8 cellular contexts compared by ENCODE assay signal in genomic region chr13:39038569-39038898, GRCh38. TPM values are rescaled to one million over a fixed set of nuclear protein-coding genes. Genes with fewer than 3 reads are reported as not detected.
DNase-seq lines count a peak whose midpoint lies in the region; ATAC-seq and TF ChIP-seq lines count a peak whose summit lies in the region.

No MANE protein-coding gene starts in this region.

- H3K4me1 ChIP-seq in Panc1 (ENCODE audit: control insufficient read depth, insufficient read depth, low read length): peaks cover 8% of the 10 kb centered on the region

- peak; percentile 79 for DNase-seq in NCI-H748 (lab: John Stamatoyannopoulos, UW; ENCODE audit: unreplicated experiment)
- DNase-seq in NCI-H748 treated with DMSO at 0.1 percent for 48 hours (lab: John Stamatoyannopoulos, UW): no peak
- no peak for DNase-seq in Panc1 (ENCODE audit: low read depth, low spot score)
- peak; percentile 6 for DNase-seq in activated naive CD8-positive, alpha-beta T cell treated with anti-CD3 and anti-CD28 coated beads, Interleukin-2, amount 50 U/mL, for 16 hours (ENCODE audit: low read depth, low spot score)
- DNase-seq in stimulated activated CD4-positive, alpha-beta T cell treated with anti-CD3 and anti-CD28 coated beads, Interleukin-1b, Interleukin-23, amount 100 ng/mL, for 24 hours (ENCODE audit: low read depth in 4 of 4, low spot score in 1 of 4): peak; percentile 10 to 41 (median 25)
- DNase-seq in NCI-H774 (lab: John Stamatoyannopoulos, UW): no peak

- H3K9me3 ChIP-seq in Panc1 (ENCODE audit: control insufficient read depth, insufficient read depth, low read depth, low read length): no peaks in the 10 kb centered on the region

- ATAC-seq in HG02938 (IDR thresholded peaks at IDR 0.05; ENCODE audit: unreplicated experiment) (peak; percentile 28), Panc1 (peak; percentile 66)

- H3K27me3 ChIP-seq in Panc1 (ENCODE audit: control insufficient read depth, insufficient read depth, low read length): no peaks in the 10 kb centered on the region

- no TSS peak for BruUV-seq in Panc1 (replicated peaks; lab: Mats Ljungman, UMichigan)

- no peak for TF ChIP-seq CTCF in Panc1 (IDR thresholded peaks at IDR 0.05)

- POLR2A ChIA-PET in Panc1 (lab: Charles Lee): no interaction called here

- peak overlapping the region; percentile 93 for H3K27ac ChIP-seq in Panc1 (ENCODE audit: low read length)

- peak overlapping the region; percentile 89 to 91 for H3K4me3 ChIP-seq in Panc1 (ENCODE audit: low read depth in 2 of 2, low read length in 2 of 2)
- H3K4me3 ChIP-seq in iPS-11a (ENCODE audit: low read depth, low read length): peak overlapping the region; percentile 79

- in situ Hi-C loops in Panc1 (cut with HindIII; ENCODE audit: low pct_unique_long_range_greater_than_20kb, low sequenced_read_pairs): no loop called here

- CTCF ChIA-PET in Panc1 (lab: Charles Lee): no interaction called here

- intact Hi-C loops in Panc1 (cut with micrococcal nuclease; ENCODE audit: unreplicated experiment): loop anchor here (10.0 kb wide), 1 partner anchor 636 kb away; no protein-coding TSS in a partner anchor

- peaks cover 5% of the 10 kb centered on the region; the same call in 1 of the 2 replicates for H3K36me3 ChIP-seq in Panc1 (ENCODE audit: control insufficient read depth, insufficient read depth, low read length)

RNA-seq across cellular contexts. Expression of gene NHLRC3, which starts 0.3 kb away (rescaled TPM):
- 16.1 TPM for total RNA-seq in Panc1 (2021; ENCODE audit: unreplicated experiment)
- 6.7 TPM for polyA plus RNA-seq in Panc1 (2012; ENCODE audit: insufficient read length)

RNA-seq across cellular contexts. Expression of gene PROSER1, which starts 0.6 kb away (rescaled TPM):
- total RNA-seq in Panc1 (2021; ENCODE audit: unreplicated experiment): 24.7 TPM
- polyA plus RNA-seq in Panc1 (2012; ENCODE audit: insufficient read length): 8.7 TPM

RNA-seq across cellular contexts. Expression of gene STOML3, which starts 47.9 kb away (rescaled TPM):
- total RNA-seq in Panc1 (2021; ENCODE audit: unreplicated experiment): not detected
- polyA plus RNA-seq in Panc1 (2012; ENCODE audit: insufficient read length): not detected

Comparison
In these comparisons a context has a peak if more than half of its experiments do, and no peak if none do; other contexts are left out.
1. DNase-seq: peak in NCI-H748 (single experiment), activated naive CD8-positive, alpha-beta T cell treated with anti-CD3 and anti-CD28 coated beads, Interleukin-2, amount 50 U/mL, for 16 hours (single experiment) and stimulated activated CD4-positive, alpha-beta T cell treated with anti-CD3 and anti-CD28 coated beads, Interleukin-1b, Interleukin-23, amount 100 ng/mL, for 24 hours (4 of 4); none in NCI-H748 treated with DMSO at 0.1 percent for 48 hours (single experiment), Panc1 (single experiment) and NCI-H774 (single experiment).